In the genomic region with DNA sequence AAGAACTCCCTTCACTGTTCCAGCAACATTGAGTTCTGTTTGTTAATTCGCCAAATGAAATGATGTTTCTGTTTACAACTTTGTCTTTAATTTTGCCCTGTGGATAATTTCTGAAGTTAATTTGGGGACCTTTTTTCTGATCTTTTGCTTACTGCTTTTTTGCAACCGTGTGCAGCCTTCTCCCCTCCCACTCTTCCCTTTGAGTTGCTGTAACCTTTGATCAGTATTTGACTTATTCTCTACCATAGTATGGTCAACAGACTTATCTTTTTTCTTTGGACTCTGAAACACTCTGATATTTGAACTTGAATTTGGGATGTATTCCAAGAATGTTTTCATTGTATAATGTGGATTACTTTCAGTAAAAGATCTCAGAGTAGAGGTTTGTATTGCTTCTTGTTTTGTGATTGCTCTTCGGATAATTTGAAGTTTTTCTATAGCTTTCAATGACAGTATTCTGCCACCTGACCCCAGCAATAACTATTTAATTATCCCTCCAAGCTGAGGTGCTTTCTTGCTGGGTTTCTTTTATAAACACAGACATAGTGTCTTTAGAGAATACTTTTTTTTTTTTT, we compare ENCODE assay signal across 8 cellular contexts. TPM values are rescaled to one million over a fixed set of nuclear protein-coding genes. Genes with fewer than 3 reads are reported as not detected.
DNase-seq lines count a peak whose midpoint lies in the region; ATAC-seq and TF ChIP-seq lines count a peak whose summit lies in the region.

No MANE protein-coding gene starts in this region.

- DNase-seq in activated CD4-positive, alpha-beta T cell treated with anti-CD3 and anti-CD28 coated beads for 36 hours = no peak
- no peak for DNase-seq in activated CD4-positive, alpha-beta T cell treated with anti-CD3 and anti-CD28 coated beads, Interleukin-2, amount 50 U/mL, for 1 hour
- DNase-seq in activated naive CD8-positive, alpha-beta T cell treated with anti-CD3 and anti-CD28 coated beads for 36 hours = no peak
- DNase-seq in left colon (no peak), thoracic aorta (ENCODE audit: low spot score) (no peak), NCI-H1105 (lab: John Stamatoyannopoulos, UW) (no peak)
- no peak for DNase-seq in stimulated activated naive CD4-positive, alpha-beta T cell treated with Interleukin-2 at 50 U/mL for 16 hours (lab: John Stamatoyannopoulos, UW)

- ATAC-seq in activated CD4-positive, alpha-beta T cell treated with anti-CD3 and anti-CD28 coated beads for 36 hours = no peak
- ATAC-seq in left colon (peak; percentile 57), thoracic aorta (ENCODE audit: insufficient number of reproducible peaks, low FRiP score, low read depth) (no peak), GM19395 (IDR thresholded peaks at IDR 0.05; ENCODE audit: unreplicated experiment) (no peak)

- H3K27ac ChIP-seq in thoracic aorta = peak overlapping the region; percentile 52 to 67

- peaks cover 28% of the 10 kb centered on the region for H3K36me3 Mint-ChIP-seq in activated CD4-positive, alpha-beta T cell treated with anti-CD3 and anti-CD28 coated beads for 36 hours (ENCODE audit: low read depth)
- peaks cover 22% of the 10 kb centered on the region for H3K36me3 Mint-ChIP-seq in activated naive CD8-positive, alpha-beta T cell treated with anti-CD3 and anti-CD28 coated beads for 36 hours

- peaks cover 20% of the 10 kb centered on the region for H3K36me3 ChIP-seq in thoracic aorta

- no peaks in the 10 kb centered on the region for H3K27me3 ChIP-seq in thoracic aorta (replicated peaks; ENCODE audit: insufficient read depth)

- POLR2A ChIA-PET in activated CD4-positive, alpha-beta T cell treated with anti-CD3 and anti-CD28 coated beads for 36 hours (lab: Charles Lee) = no interaction called here

- H3K4me3 ChIP-seq in thoracic aorta = peak overlapping the region; percentile 94

- no peak for TF ChIP-seq CTCF in thoracic aorta (IDR thresholded peaks at IDR 0.05)

- peak overlapping the region; percentile 96 for H3K4me3 Mint-ChIP-seq in activated CD4-positive, alpha-beta T cell treated with anti-CD3 and anti-CD28 coated beads for 36 hours
- peak overlapping the region; percentile 95 for H3K4me3 Mint-ChIP-seq in activated naive CD8-positive, alpha-beta T cell treated with anti-CD3 and anti-CD28 coated beads for 36 hours

- no peaks in the 10 kb centered on the region for H3K27me3 Mint-ChIP-seq in activated CD4-positive, alpha-beta T cell treated with anti-CD3 and anti-CD28 coated beads for 36 hours
- H3K27me3 Mint-ChIP-seq in activated naive CD8-positive, alpha-beta T cell treated with anti-CD3 and anti-CD28 coated beads for 36 hours = no peaks in the 10 kb centered on the region

- H3K4me1 Mint-ChIP-seq in activated CD4-positive, alpha-beta T cell treated with anti-CD3 and anti-CD28 coated beads for 36 hours = peaks cover 32% of the 10 kb centered on the region
- H3K4me1 Mint-ChIP-seq in activated naive CD8-positive, alpha-beta T cell treated with anti-CD3 and anti-CD28 coated beads for 36 hours = peaks cover 42% of the 10 kb centered on the region

- H3K9me3 ChIP-seq in thoracic aorta = no peaks in the 10 kb centered on the region

- H3K4me1 ChIP-seq in thoracic aorta (ENCODE audit: control insufficient read depth in 1 of 2, low read depth in 2 of 2) = peaks cover 17 to 25% of the 10 kb centered on the region in 2 donors

- CTCF ChIA-PET in activated CD4-positive, alpha-beta T cell treated with anti-CD3 and anti-CD28 coated beads for 36 hours (lab: Charles Lee) = interaction anchor here (0.6 to 2.0 kb wide), 7 partner anchors 15 to 479 kb away, joined by 3 to 5 read pairs (median 4); no protein-coding TSS in a partner anchor

- peak overlapping the region; percentile 93 for H3K27ac Mint-ChIP-seq in activated CD4-positive, alpha-beta T cell treated with anti-CD3 and anti-CD28 coated beads for 36 hours
- no peak overlapping the region for H3K27ac Mint-ChIP-seq in activated naive CD8-positive, alpha-beta T cell treated with anti-CD3 and anti-CD28 coated beads for 36 hours

- intact Hi-C loops in activated CD4-positive, alpha-beta T cell treated with anti-CD3 and anti-CD28 coated beads for 36 hours (cut with DNase I, micrococcal nuclease) = no loop called here
- intact Hi-C loops in left colon (cut with DNase I, micrococcal nuclease) = no loop called here

- no peaks in the 10 kb centered on the region for H3K9me3 Mint-ChIP-seq in activated CD4-positive, alpha-beta T cell treated with anti-CD3 and anti-CD28 coated beads for 36 hours (ENCODE audit: low read depth)
- H3K9me3 Mint-ChIP-seq in activated naive CD8-positive, alpha-beta T cell treated with anti-CD3 and anti-CD28 coated beads for 36 hours = no peaks in the 10 kb centered on the region

RNA-seq across cellular contexts. Expression of gene CRLS1, which starts 1.7 kb away (rescaled TPM):
- total RNA-seq in activated CD4-positive, alpha-beta T cell treated with anti-CD3 and anti-CD28 coated beads for 36 hours = 10 to 100 TPM; 37.4 to 51.7 TPM
- 10 to 100 TPM; 55.9 to 58.9 TPM for total RNA-seq in activated naive CD8-positive, alpha-beta T cell treated with anti-CD3 and anti-CD28 coated beads for 36 hours
- 10 to 100 TPM; 42.7 to 47.7 TPM for total RNA-seq in left colon
- total RNA-seq in thoracic aorta = 10 to 100 TPM; 29.4 to 38.6 TPM

RNA-seq across cellular contexts. Expression of gene LRRN4, which starts 46.2 kb away (rescaled TPM):
- total RNA-seq in activated CD4-positive, alpha-beta T cell treated with anti-CD3 and anti-CD28 coated beads for 36 hours = under 1 TPM in 1 of 2 experiments, not detected in 1; 0.09 TPM
- not detected for total RNA-seq in activated naive CD8-positive, alpha-beta T cell treated with anti-CD3 and anti-CD28 coated beads for 36 hours
- total RNA-seq in left colon = not detected
- under 1 TPM in 1 of 2 donors, not detected in 1; 0.27 TPM for total RNA-seq in thoracic aorta

RNA-seq across cellular contexts. Expression of gene MCM8, which starts 57.2 kb away (rescaled TPM):
- 10 to 100 TPM; 42.5 to 45.4 TPM for total RNA-seq in activated CD4-positive, alpha-beta T cell treated with anti-CD3 and anti-CD28 coated beads for 36 hours
- 10 to 100 TPM; 34.7 to 35.2 TPM for total RNA-seq in activated naive CD8-positive, alpha-beta T cell treated with anti-CD3 and anti-CD28 coated beads for 36 hours
- total RNA-seq in left colon (1 to 10 TPM; 4.6 to 5.9 TPM), thoracic aorta (1 to 10 TPM; 3.8 to 5.1 TPM)

RNA-seq across cellular contexts. Expression of gene TRMT6, which starts 57.3 kb away (rescaled TPM):
- 10 to 100 TPM; 20.9 to 27.3 TPM for total RNA-seq in activated CD4-positive, alpha-beta T cell treated with anti-CD3 and anti-CD28 coated beads for 36 hours
- total RNA-seq in activated naive CD8-positive, alpha-beta T cell treated with anti-CD3 and anti-CD28 coated beads for 36 hours = 10 to 100 TPM; 33.1 to 34.1 TPM
- 1 to 10 TPM; 8.1 to 9.7 TPM for total RNA-seq in left colon
- total RNA-seq in thoracic aorta = 10 to 100 TPM in 1 of 2 donors, 1 to 10 TPM in 1; 5.0 to 10.9 TPM

Comparison
In these comparisons a context has a peak if more than half of its experiments do, and no peak if none do; other contexts are left out.
1. RNA of gene MCM8, which starts 57.2 kb away (total RNA-seq): 42.5 to 45.4 TPM in activated CD4-positive, alpha-beta T cell treated with anti-CD3 and anti-CD28 coated beads for 36 hours and 34.7 to 35.2 TPM in activated naive CD8-positive, alpha-beta T cell treated with anti-CD3 and anti-CD28 coated beads for 36 hours; 4.6 to 5.9 TPM in left colon and 3.8 to 5.1 TPM in thoracic aorta; every median in the first group is over 4 times any median in the second.